In the genomic region with DNA sequence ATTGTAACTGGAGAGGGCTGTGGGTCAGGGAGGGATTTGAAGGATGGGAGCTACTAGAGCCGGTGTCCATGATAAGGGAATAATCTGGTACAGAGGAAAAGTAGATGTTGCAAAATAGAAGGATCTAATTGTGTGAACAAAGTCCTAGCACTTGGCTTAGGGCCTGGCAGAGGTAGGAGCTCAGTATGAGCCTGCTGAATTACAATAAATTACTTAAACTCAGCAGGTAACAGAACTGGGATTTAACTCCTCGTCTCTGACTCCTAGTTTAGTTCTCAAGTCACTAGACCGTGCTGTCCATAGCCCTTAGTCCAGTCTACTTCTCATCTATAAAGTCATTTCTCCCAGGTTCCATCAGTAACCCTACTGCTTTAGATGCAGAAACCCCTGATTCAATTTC, we compare ENCODE assay signal across 1 cellular context.
TF ChIP-seq lines count a peak whose summit lies in the region.

No MANE protein-coding gene starts in this region.

TF ChIP-seq in GM23338, 12 proteins besides CTCF, POLR2A, EP300 and RAD21 (continued from another document):
- TF ChIP-seq, protein P1, sequence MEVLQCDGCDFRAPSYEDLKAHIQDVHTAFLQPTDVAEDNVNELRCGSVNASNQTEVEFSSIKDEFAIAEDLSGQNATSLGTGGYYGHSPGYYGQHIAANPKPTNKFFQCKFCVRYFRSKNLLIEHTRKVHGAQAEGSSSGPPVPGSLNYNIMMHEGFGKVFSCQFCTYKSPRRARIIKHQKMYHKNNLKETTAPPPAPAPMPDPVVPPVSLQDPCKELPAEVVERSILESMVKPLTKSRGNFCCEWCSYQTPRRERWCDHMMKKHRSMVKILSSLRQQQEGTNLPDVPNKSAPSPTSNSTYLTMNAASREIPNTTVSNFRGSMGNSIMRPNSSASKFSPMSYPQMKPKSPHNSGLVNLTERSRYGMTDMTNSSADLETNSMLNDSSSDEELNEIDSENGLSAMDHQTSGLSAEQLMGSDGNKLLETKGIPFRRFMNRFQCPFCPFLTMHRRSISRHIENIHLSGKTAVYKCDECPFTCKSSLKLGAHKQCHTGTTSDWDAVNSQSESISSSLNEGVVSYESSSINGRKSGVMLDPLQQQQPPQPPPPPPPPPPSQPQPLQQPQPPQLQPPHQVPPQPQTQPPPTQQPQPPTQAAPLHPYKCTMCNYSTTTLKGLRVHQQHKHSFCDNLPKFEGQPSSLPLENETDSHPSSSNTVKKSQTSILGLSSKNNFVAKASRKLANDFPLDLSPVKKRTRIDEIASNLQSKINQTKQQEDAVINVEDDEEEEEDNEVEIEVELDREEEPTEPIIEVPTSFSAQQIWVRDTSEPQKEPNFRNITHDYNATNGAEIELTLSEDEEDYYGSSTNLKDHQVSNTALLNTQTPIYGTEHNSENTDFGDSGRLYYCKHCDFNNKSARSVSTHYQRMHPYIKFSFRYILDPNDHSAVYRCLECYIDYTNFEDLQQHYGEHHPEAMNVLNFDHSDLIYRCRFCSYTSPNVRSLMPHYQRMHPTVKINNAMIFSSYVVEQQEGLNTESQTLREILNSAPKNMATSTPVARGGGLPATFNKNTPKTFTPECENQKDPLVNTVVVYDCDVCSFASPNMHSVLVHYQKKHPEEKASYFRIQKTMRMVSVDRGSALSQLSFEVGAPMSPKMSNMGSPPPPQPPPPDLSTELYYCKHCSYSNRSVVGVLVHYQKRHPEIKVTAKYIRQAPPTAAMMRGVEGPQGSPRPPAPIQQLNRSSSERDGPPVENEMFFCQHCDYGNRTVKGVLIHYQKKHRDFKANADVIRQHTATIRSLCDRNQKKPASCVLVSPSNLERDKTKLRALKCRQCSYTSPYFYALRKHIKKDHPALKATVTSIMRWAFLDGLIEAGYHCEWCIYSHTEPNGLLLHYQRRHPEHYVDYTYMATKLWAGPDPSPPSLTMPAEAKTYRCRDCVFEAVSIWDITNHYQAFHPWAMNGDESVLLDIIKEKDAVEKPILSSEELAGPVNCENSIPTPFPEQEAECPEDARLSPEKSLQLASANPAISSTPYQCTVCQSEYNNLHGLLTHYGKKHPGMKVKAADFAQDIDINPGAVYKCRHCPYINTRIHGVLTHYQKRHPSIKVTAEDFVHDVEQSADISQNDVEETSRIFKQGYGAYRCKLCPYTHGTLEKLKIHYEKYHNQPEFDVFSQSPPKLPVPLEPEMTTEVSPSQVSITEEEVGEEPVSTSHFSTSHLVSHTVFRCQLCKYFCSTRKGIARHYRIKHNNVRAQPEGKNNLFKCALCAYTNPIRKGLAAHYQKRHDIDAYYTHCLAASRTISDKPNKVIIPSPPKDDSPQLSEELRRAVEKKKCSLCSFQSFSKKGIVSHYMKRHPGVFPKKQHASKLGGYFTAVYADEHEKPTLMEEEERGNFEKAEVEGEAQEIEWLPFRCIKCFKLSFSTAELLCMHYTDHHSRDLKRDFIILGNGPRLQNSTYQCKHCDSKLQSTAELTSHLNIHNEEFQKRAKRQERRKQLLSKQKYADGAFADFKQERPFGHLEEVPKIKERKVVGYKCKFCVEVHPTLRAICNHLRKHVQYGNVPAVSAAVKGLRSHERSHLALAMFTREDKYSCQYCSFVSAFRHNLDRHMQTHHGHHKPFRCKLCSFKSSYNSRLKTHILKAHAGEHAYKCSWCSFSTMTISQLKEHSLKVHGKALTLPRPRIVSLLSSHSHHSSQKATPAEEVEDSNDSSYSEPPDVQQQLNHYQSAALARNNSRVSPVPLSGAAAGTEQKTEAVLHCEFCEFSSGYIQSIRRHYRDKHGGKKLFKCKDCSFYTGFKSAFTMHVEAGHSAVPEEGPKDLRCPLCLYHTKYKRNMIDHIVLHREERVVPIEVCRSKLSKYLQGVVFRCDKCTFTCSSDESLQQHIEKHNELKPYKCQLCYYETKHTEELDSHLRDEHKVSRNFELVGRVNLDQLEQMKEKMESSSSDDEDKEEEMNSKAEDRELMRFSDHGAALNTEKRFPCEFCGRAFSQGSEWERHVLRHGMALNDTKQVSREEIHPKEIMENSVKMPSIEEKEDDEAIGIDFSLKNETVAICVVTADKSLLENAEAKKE (CRISPR knock-in tag; IDR thresholded peaks at IDR 0.05), result no peak
- TF ChIP-seq POLR2AphosphoS5 (IDR thresholded peaks at IDR 0.05; ENCODE audit: low read depth) (no peak), ZNF114 (CRISPR knock-in tag; IDR thresholded peaks at IDR 0.05) (no peak), STAT1 (IDR thresholded peaks at IDR 0.05; ENCODE audit: unreplicated experiment) (no peak), JUNB (IDR thresholded peaks at IDR 0.05; ENCODE audit: unreplicated experiment) (no peak), NANOG (IDR thresholded peaks at IDR 0.05; ENCODE audit: borderline replicate concordance) (no peak), EZH2phosphoT487 (IDR thresholded peaks at IDR 0.05; ENCODE audit: unreplicated experiment) (no peak)
- TF ChIP-seq, protein P2, sequence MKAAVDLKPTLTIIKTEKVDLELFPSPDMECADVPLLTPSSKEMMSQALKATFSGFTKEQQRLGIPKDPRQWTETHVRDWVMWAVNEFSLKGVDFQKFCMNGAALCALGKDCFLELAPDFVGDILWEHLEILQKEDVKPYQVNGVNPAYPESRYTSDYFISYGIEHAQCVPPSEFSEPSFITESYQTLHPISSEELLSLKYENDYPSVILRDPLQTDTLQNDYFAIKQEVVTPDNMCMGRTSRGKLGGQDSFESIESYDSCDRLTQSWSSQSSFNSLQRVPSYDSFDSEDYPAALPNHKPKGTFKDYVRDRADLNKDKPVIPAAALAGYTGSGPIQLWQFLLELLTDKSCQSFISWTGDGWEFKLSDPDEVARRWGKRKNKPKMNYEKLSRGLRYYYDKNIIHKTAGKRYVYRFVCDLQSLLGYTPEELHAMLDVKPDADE (IDR thresholded peaks at IDR 0.05), result no peak
TF ChIP-seq in GM23338: peak in this region for 0.
